In genomic region chr9:109811876-109812275, GRCh38 we compare ENCODE assay signal across 17 cellular contexts.
DNase-seq lines count a peak whose midpoint lies in the region; ATAC-seq and TF ChIP-seq lines count a peak whose summit lies in the region.
"Had no signal": no experiment of that assay in that cellular context is flagged by ENCODE, and none has a peak within 500 bp of the region (broad histone marks: within the 10 kb centered on the region; RNA-seq: fewer than 3 reads in every experiment).

No MANE protein-coding gene starts in this region.

- ATAC-seq in GM19035 (IDR thresholded peaks at IDR 0.05; ENCODE audit: unreplicated experiment) = no peak
- no peak for ATAC-seq in HG03378 (IDR thresholded peaks at IDR 0.05; ENCODE audit: unreplicated experiment)
- ATAC-seq in HG02973 (IDR thresholded peaks at IDR 0.05; ENCODE audit: unreplicated experiment) = no peak
- ATAC-seq: Right ventricle myocardium inferior had no signal

- DNase-seq in caudate nucleus (lab: John Stamatoyannopoulos, UW) (peak in 51 of 61 donors; percentile 3 to 80 (median 34)), inferior parietal cortex (ENCODE audit: extremely low spot score) (peak; percentile 38), nucleus accumbens (lab: John Stamatoyannopoulos, UW) (peak in 46 of 56 donors; percentile 2 to 73 (median 34)), substantia nigra (lab: John Stamatoyannopoulos, UW) (peak in 35 of 49 donors; percentile 4 to 73 (median 38)), coronary artery (ENCODE audit: low spot score) (no peak)
- DNase-seq: AML-193, DMS79, MV-4-11, NCI-H187, NCI-H2171, NCI-H446, NCI-H748 treated with DMSO at 0.1 percent for 48 hours had no signal

- no peak overlapping the region for H3K4me3 ChIP-seq in coronary artery

- no peak for TF ChIP-seq CTCF in coronary artery (IDR thresholded peaks at IDR 0.05)

- H3K27ac ChIP-seq in caudate nucleus (ENCODE audit: low read depth, low read length) (no peak overlapping the region), substantia nigra (ENCODE audit: low read depth, low read length, poor library complexity, severe bottlenecking) (peak overlapping the region; percentile 35), coronary artery (no peak overlapping the region)
- H3K27ac ChIP-seq: KMS-11 had no signal
